ENCODE assay signal across 15 cellular contexts in genomic region chr9:133050142-133050541, GRCh38. TPM values are rescaled to one million over a fixed set of nuclear protein-coding genes. Genes with fewer than 3 reads are reported as not detected.
A peak's percentile ranks its signal among the peaks of the same experiment; 100 is the strongest.
DNase-seq lines count a peak whose midpoint lies in the region; ATAC-seq and TF ChIP-seq lines count a peak whose summit lies in the region.
"Had no signal": no experiment of that assay in that cellular context is flagged by ENCODE, and none has a peak within 500 bp of the region (broad histone marks: within the 10 kb centered on the region; RNA-seq: fewer than 3 reads in every experiment).

No MANE protein-coding gene starts in this region.

- ATAC-seq in HG03432 (IDR thresholded peaks at IDR 0.05; ENCODE audit: unreplicated experiment), result no peak

- peak; percentile 34 for DNase-seq in EL
- DNase-seq in RWPE1 (ENCODE audit: low spot score), result no peak
- DNase-seq in foreskin fibroblast, result peak; percentile 39 to 68
- peak; percentile 65 for DNase-seq in putamen (ENCODE audit: low spot score)
- no peak for DNase-seq in MCF 10A (ENCODE audit: unreplicated experiment)
- no peak for DNase-seq in T-helper 2 cell
- DNase-seq in activated naive CD4-positive, alpha-beta T cell (lab: John Stamatoyannopoulos, UW), result no peak
- DNase-seq: activated CD4-positive, alpha-beta memory T cell treated with anti-CD3 and anti-CD28 coated beads for 36 hours; cortex of kidney; NCI-H1092 had no signal

- BruUV-seq in MCF 10A (replicated peaks; lab: Mats Ljungman, UMichigan), result no TSS peak

- intact Hi-C loops in MCF 10A (cut with micrococcal nuclease), result no loop called here

- no peaks in the 10 kb centered on the region for H3K27me3 Mint-ChIP-seq in MCF 10A (ENCODE audit: insufficient read depth, unreplicated experiment)
- H3K27me3 Mint-ChIP-seq: activated CD4-positive, alpha-beta memory T cell treated with anti-CD3 and anti-CD28 coated beads for 36 hours; B cell had no signal

- peak overlapping the region; percentile 49 for H3K27ac ChIP-seq in RWPE1
- H3K27ac ChIP-seq: SK-N-MC had no signal

- CTCF ChIA-PET in RWPE1 (lab: Yijun Ruan, JAX) (interaction anchor here (1.0 to 1.4 kb wide), 2 partner anchors 28 to 97 kb away, joined by 3 to 4 read pairs; no protein-coding TSS in a partner anchor), MCF 10A (lab: Yijun Ruan, JAX) (interaction anchor here (1.0 to 2.8 kb wide), 4 partner anchors 10 to 98 kb away, joined by 3 to 13 read pairs (median 4); no protein-coding TSS in a partner anchor)

- TF ChIP-seq CTCF in RWPE1 (conservative IDR thresholded peaks at IDR 0.05; ENCODE audit: low read depth), result no peak
- no peak for TF ChIP-seq CTCF in foreskin fibroblast (IDR thresholded peaks at IDR 0.05; ENCODE audit: low read depth, low read length)
- TF ChIP-seq CTCF in MCF 10A (IDR thresholded peaks at IDR 0.05; ENCODE audit: unreplicated experiment), result no peak

- POLR2A ChIA-PET in RWPE1 (lab: Yijun Ruan, JAX; ENCODE audit: low non-redundant PET), result interaction anchor here (1.3 kb wide), 1 partner anchor 99 kb away, joined by 3 read pairs; no protein-coding TSS in a partner anchor
- POLR2A ChIA-PET in MCF 10A (lab: Yijun Ruan, JAX), result no interaction called here

- H3K9me3 Mint-ChIP-seq in MCF 10A (ENCODE audit: unreplicated experiment), result no peaks in the 10 kb centered on the region
- H3K9me3 Mint-ChIP-seq: activated CD4-positive, alpha-beta memory T cell treated with anti-CD3 and anti-CD28 coated beads for 36 hours; neural crest cell had no signal

- no peak overlapping the region for H3K4me3 ChIP-seq in foreskin fibroblast (ENCODE audit: low read depth in 1 of 2, low read length in 2 of 2)
- H3K4me3 ChIP-seq: lung, SK-N-MC had no signal

- H3K27ac Mint-ChIP-seq in MCF 10A (ENCODE audit: low read depth, unreplicated experiment), result no peak overlapping the region
- H3K27ac Mint-ChIP-seq: activated CD4-positive, alpha-beta memory T cell treated with anti-CD3 and anti-CD28 coated beads for 36 hours; B cell had no signal

- no peaks in the 10 kb centered on the region for H3K4me1 Mint-ChIP-seq in MCF 10A (ENCODE audit: insufficient read depth, unreplicated experiment)
- H3K4me1 Mint-ChIP-seq: B cell, neural crest cell had no signal

- H3K4me3 Mint-ChIP-seq in MCF 10A (ENCODE audit: unreplicated experiment), result no peak overlapping the region
- H3K4me3 Mint-ChIP-seq: activated CD4-positive, alpha-beta memory T cell treated with anti-CD3 and anti-CD28 coated beads for 36 hours; B cell; neural crest cell had no signal

- H3K36me3 Mint-ChIP-seq in MCF 10A (ENCODE audit: insufficient read depth, unreplicated experiment), result peaks cover 48% of the 10 kb centered on the region

RNA-seq across cellular contexts. Expression of gene CEL, which starts 11.6 kb away (rescaled TPM):
- total RNA-seq in MCF 10A (2022), result 1.4 and 1.9 TPM in 2 replicates

RNA-seq across cellular contexts. Expression of gene GTF3C5, which starts 19.3 kb away (rescaled TPM):
- total RNA-seq in MCF 10A (2022), result 53.9 and 55.4 TPM in 2 replicates

Comparison
In these comparisons a context has a peak if more than half of its experiments do, and no peak if none do; other contexts are left out.
1. DNase-seq: peak in EL (single experiment), foreskin fibroblast (2 of 2) and putamen (single experiment); none in RWPE1 (single experiment), MCF 10A (single experiment), T-helper 2 cell (0 of 5) and activated naive CD4-positive, alpha-beta T cell (0 of 4).